In the genomic region with DNA sequence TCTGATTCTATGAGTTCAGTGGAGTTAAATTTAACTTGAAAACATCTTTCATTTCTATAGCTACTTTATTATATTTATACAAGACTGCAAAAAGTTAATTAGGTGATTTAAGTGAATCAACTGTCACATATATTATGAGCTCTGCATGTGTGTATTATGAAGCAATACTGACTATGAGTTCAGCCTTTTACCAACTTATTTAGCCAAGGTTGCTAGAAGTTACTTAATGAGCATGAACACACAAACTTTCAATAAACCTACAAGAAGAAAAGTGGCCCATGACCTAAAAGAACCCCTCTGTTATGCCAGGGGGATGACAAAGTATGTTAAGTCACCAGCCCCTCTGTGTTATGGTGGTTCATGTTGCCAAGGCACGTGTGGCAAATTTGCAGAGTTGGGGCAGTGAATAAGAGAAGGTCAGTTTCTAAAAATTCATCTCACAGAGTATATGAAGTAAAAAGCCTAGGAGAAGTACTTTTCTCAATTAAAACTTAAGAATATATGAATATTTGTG, we compare ENCODE assay signal across 1 cellular context.
TF ChIP-seq lines count a peak whose summit lies in the region.

No MANE protein-coding gene starts in this region.

TF ChIP-seq in A549, 52 proteins besides CTCF, POLR2A, EP300 and RAD21 (continued from another document):
- peak in 1 of 2 experiments; percentile 6; a peak in 1 of 4 replicates for TF ChIP-seq CEBPB (IDR thresholded peaks at IDR 0.05)
- TF ChIP-seq JUN (IDR thresholded peaks at IDR 0.05) = no peak
- no peak for TF ChIP-seq HDAC2 (IDR thresholded peaks at IDR 0.05)
TF ChIP-seq in A549: peak in this region for 1.
